Comparison of ENCODE assay signal across 9 cellular contexts in the genomic region with DNA sequence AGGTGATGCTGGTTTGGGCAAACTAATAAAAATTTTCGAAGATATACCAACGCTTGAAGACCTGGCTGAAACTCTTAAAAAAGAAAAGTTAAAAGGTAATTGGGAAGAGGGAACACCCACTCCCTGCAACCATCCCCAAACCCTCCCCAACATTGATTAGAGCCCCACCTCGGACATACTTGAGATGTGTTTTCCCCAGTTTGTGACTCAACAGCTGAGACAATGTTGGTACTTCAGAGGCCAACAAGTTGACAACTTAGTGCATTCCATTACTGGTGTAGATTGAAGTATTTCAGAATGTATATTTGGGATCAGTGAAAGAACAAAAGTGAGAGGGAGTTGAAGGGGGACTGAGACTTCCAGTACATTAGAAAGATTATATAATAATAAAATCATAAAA. TPM values are rescaled to one million over a fixed set of nuclear protein-coding genes. Genes with fewer than 3 reads are reported as not detected.
DNase-seq lines count a peak whose midpoint lies in the region; ATAC-seq, FAIRE-seq and TF ChIP-seq lines count a peak whose summit lies in the region.
"Had no signal": no experiment of that assay in that cellular context is flagged by ENCODE, and none has a peak within 500 bp of the region (broad histone marks: within the 10 kb centered on the region; RNA-seq: fewer than 3 reads in every experiment).

No MANE protein-coding gene starts in this region.

- TF ChIP-seq CTCF in neural progenitor cell (IDR thresholded peaks at IDR 0.05), result no peak

- no peaks in the 10 kb centered on the region for H3K27me3 Mint-ChIP-seq in CD4-positive, CD25-positive, alpha-beta regulatory T cell
- no peaks in the 10 kb centered on the region for H3K27me3 Mint-ChIP-seq in activated naive CD8-positive, alpha-beta T cell treated with anti-CD3 and anti-CD28 coated beads for 36 hours
- H3K27me3 Mint-ChIP-seq in naive thymus-derived CD4-positive, alpha-beta T cell, result no peaks in the 10 kb centered on the region
- H3K27me3 Mint-ChIP-seq in neural progenitor cell (ENCODE audit: insufficient read depth, low read depth), result peaks cover 2% of the 10 kb centered on the region

- H3F3A ChIP-seq in neural progenitor cell (ENCODE audit: low read depth), result no peaks in the 10 kb centered on the region

- no peaks in the 10 kb centered on the region for H4K20me1 ChIP-seq in neural progenitor cell (ENCODE audit: low read depth)

- peak; percentile 64 for FAIRE-seq in GM18507 (lab: Jason Lieb, UNC)
- FAIRE-seq: frontal cortex had no signal

- H3K27me3 ChIP-seq in CD4-positive, CD25-positive, alpha-beta regulatory T cell (ENCODE audit: control insufficient read depth, insufficient read depth, low read length), result no peaks in the 10 kb centered on the region
- no peaks in the 10 kb centered on the region for H3K27me3 ChIP-seq in naive thymus-derived CD4-positive, alpha-beta T cell (ENCODE audit: control insufficient read depth in 2 of 2, insufficient read depth in 2 of 2, low read length in 2 of 2)
- no peaks in the 10 kb centered on the region for H3K27me3 ChIP-seq in neural progenitor cell

- H3K27ac ChIP-seq in CD4-positive, CD25-positive, alpha-beta regulatory T cell (ENCODE audit: insufficient read depth, low read length, poor library complexity, severe bottlenecking), result peak overlapping the region; percentile 87
- no peak overlapping the region for H3K27ac ChIP-seq in naive thymus-derived CD4-positive, alpha-beta T cell (ENCODE audit: low read depth, low read length)
- no peak overlapping the region for H3K27ac ChIP-seq in neural progenitor cell

- peaks cover 44% of the 10 kb centered on the region for H3K36me3 ChIP-seq in CD4-positive, CD25-positive, alpha-beta regulatory T cell (ENCODE audit: control insufficient read depth, insufficient read depth, low read length)
- peaks cover 13 to 39% (median 25%) of the 10 kb centered on the region in 3 experiments for H3K36me3 ChIP-seq in naive thymus-derived CD4-positive, alpha-beta T cell (ENCODE audit: control insufficient read depth in 2 of 3, insufficient read depth in 3 of 3, low read length in 3 of 3)
- no peaks in the 10 kb centered on the region for H3K36me3 ChIP-seq in neural progenitor cell

- no peak for DNase-seq in CD4-positive, CD25-positive, alpha-beta regulatory T cell
- DNase-seq in GM18507 (ENCODE audit: extremely low spot score, insufficient read length, low read depth) (no peak), retina (no peak), dermis blood vessel endothelial cell (no peak), neural progenitor cell (ENCODE audit: low spot score) (no peak)
- DNase-seq in activated naive CD8-positive, alpha-beta T cell treated with anti-CD3 and anti-CD28 coated beads for 36 hours, result no peak
- no peak for DNase-seq in naive thymus-derived CD4-positive, alpha-beta T cell

- no peaks in the 10 kb centered on the region for H3K9me3 ChIP-seq in CD4-positive, CD25-positive, alpha-beta regulatory T cell (ENCODE audit: control insufficient read depth in 2 of 2, low read length in 2 of 2)
- H3K9me3 ChIP-seq in naive thymus-derived CD4-positive, alpha-beta T cell (ENCODE audit: control insufficient read depth in 2 of 3, low read length in 3 of 3), result no peaks in the 10 kb centered on the region
- no peaks in the 10 kb centered on the region for H3K9me3 ChIP-seq in neural progenitor cell (ENCODE audit: low read depth)

- no peak overlapping the region for H2AFZ ChIP-seq in neural progenitor cell (replicated peaks)

- peaks cover 55% of the 10 kb centered on the region for H3K4me1 ChIP-seq in CD4-positive, CD25-positive, alpha-beta regulatory T cell (ENCODE audit: control insufficient read depth, insufficient read depth, low read length, poor library complexity, severe bottlenecking)
- H3K4me1 ChIP-seq in naive thymus-derived CD4-positive, alpha-beta T cell (ENCODE audit: control insufficient read depth in 2 of 2, insufficient read depth in 2 of 2, low read length in 2 of 2), result peaks cover 28 to 29% of the 10 kb centered on the region in 2 donors
- no peaks in the 10 kb centered on the region for H3K4me1 ChIP-seq in neural progenitor cell

- ATAC-seq in CD4-positive, CD25-positive, alpha-beta regulatory T cell (ENCODE audit: low read depth in 2 of 2), result no peak
- ATAC-seq in naive thymus-derived CD4-positive, alpha-beta T cell, result no peak
- no peak for ATAC-seq in GM21526 (IDR thresholded peaks at IDR 0.05; ENCODE audit: low FRiP score, unreplicated experiment)

- H3K4me3 Mint-ChIP-seq in CD4-positive, CD25-positive, alpha-beta regulatory T cell, result peak overlapping the region; percentile 84 to 97 (median 96)
- peak overlapping the region; percentile 92 for H3K4me3 Mint-ChIP-seq in activated naive CD8-positive, alpha-beta T cell treated with anti-CD3 and anti-CD28 coated beads for 36 hours
- peak overlapping the region; percentile 18 to 100 (median 91) for H3K4me3 Mint-ChIP-seq in naive thymus-derived CD4-positive, alpha-beta T cell
- no peak overlapping the region for H3K4me3 Mint-ChIP-seq in neural progenitor cell

- POLR2A ChIA-PET in naive thymus-derived CD4-positive, alpha-beta T cell (lab: Charles Lee), result interaction anchor here (0.6 kb wide), 1 partner anchor 806 kb away, joined by 3 read pairs; no protein-coding TSS in a partner anchor

- H3K4me1 Mint-ChIP-seq in CD4-positive, CD25-positive, alpha-beta regulatory T cell, result peaks cover 36 to 68% (median 52%) of the 10 kb centered on the region in 4 donors
- peaks cover 55% of the 10 kb centered on the region for H3K4me1 Mint-ChIP-seq in activated naive CD8-positive, alpha-beta T cell treated with anti-CD3 and anti-CD28 coated beads for 36 hours
- peaks cover 46 to 74% (median 65%) of the 10 kb centered on the region in 7 donors for H3K4me1 Mint-ChIP-seq in naive thymus-derived CD4-positive, alpha-beta T cell
- H3K4me1 Mint-ChIP-seq in neural progenitor cell, result no peaks in the 10 kb centered on the region

- CTCF ChIA-PET in naive thymus-derived CD4-positive, alpha-beta T cell (lab: Charles Lee), result no interaction called here

- H3K36me3 Mint-ChIP-seq in CD4-positive, CD25-positive, alpha-beta regulatory T cell, result peaks cover 55% of the 10 kb centered on the region
- H3K36me3 Mint-ChIP-seq in activated naive CD8-positive, alpha-beta T cell treated with anti-CD3 and anti-CD28 coated beads for 36 hours, result peaks cover 88% of the 10 kb centered on the region
- peaks cover 16 to 74% (median 48%) of the 10 kb centered on the region in 5 donors for H3K36me3 Mint-ChIP-seq in naive thymus-derived CD4-positive, alpha-beta T cell
- no peaks in the 10 kb centered on the region for H3K36me3 Mint-ChIP-seq in neural progenitor cell

- peak overlapping the region; percentile 100 for H3K4me3 ChIP-seq in CD4-positive, CD25-positive, alpha-beta regulatory T cell (ENCODE audit: low read depth, low read length)
- peak overlapping the region; percentile 67 for H3K4me3 ChIP-seq in naive thymus-derived CD4-positive, alpha-beta T cell (ENCODE audit: low read length)
- no peak overlapping the region for H3K4me3 ChIP-seq in neural progenitor cell

- no peak overlapping the region for H3K9ac ChIP-seq in neural progenitor cell

- H3K27ac Mint-ChIP-seq in CD4-positive, CD25-positive, alpha-beta regulatory T cell, result peak overlapping the region; percentile 76 to 96 (median 87)
- H3K27ac Mint-ChIP-seq in activated naive CD8-positive, alpha-beta T cell treated with anti-CD3 and anti-CD28 coated beads for 36 hours, result peak overlapping the region; percentile 99
- H3K27ac Mint-ChIP-seq in naive thymus-derived CD4-positive, alpha-beta T cell, result peak overlapping the region in 7 of 9 donors; percentile 33 to 96 (median 85)
- H3K27ac Mint-ChIP-seq in neural progenitor cell, result no peak overlapping the region

- H3K4me2 ChIP-seq in neural progenitor cell, result no peak overlapping the region

- H3K79me2 ChIP-seq in neural progenitor cell (ENCODE audit: low read depth), result no peaks in the 10 kb centered on the region

- intact Hi-C loops in naive thymus-derived CD4-positive, alpha-beta T cell (cut with micrococcal nuclease), result loop anchor here (1.0 to 5.0 kb wide), 5 partner anchors 14 to 1247 kb away; partner anchors contain the start of gene DCAF8 (in 1 of the 2)

- peaks cover 0 to 3% (median 0%) of the 10 kb centered on the region in 7 donors for H3K9me3 Mint-ChIP-seq in CD4-positive, CD25-positive, alpha-beta regulatory T cell
- H3K9me3 Mint-ChIP-seq in activated naive CD8-positive, alpha-beta T cell treated with anti-CD3 and anti-CD28 coated beads for 36 hours, result no peaks in the 10 kb centered on the region
- peaks cover 0 to 3% (median 0%) of the 10 kb centered on the region in 11 donors for H3K9me3 Mint-ChIP-seq in naive thymus-derived CD4-positive, alpha-beta T cell
- H3K9me3 Mint-ChIP-seq in neural progenitor cell, result no peaks in the 10 kb centered on the region

RNA-seq across cellular contexts. Expression of gene IFI16, which starts 5.1 kb away (rescaled TPM):
- total RNA-seq in CD4-positive, CD25-positive, alpha-beta regulatory T cell, result 130 TPM
- polyA plus RNA-seq in CD4-positive, CD25-positive, alpha-beta regulatory T cell, result 100 to 1,000 TPM in 2 of 4 donors, 10 to 100 TPM in 2; 90.4 to 117 (median 101) TPM
- total RNA-seq in activated naive CD8-positive, alpha-beta T cell treated with anti-CD3 and anti-CD28 coated beads for 36 hours, result 100 to 1,000 TPM; 292 to 296 TPM
- total RNA-seq in naive thymus-derived CD4-positive, alpha-beta T cell, result 100 to 1,000 TPM in 2 of 5 experiments, 10 to 100 TPM in 3; 42.4 to 307 (median 96.0) TPM
- polyA plus RNA-seq in naive thymus-derived CD4-positive, alpha-beta T cell, result 10 to 100 TPM; 46.1 to 48.0 TPM
- total RNA-seq in dermis blood vessel endothelial cell (101 and 103 TPM in 2 replicates), neural progenitor cell (ENCODE audit: low replicate concordance) (4.0 and 5.4 TPM in 2 replicates)
